Comparison of ENCODE assay signal across 1 cellular context in genomic region chr5:177325868-177326381, GRCh38.
TF ChIP-seq lines count a peak whose summit lies in the region.

No MANE protein-coding gene starts in this region.

TF ChIP-seq in H1, 55 proteins besides CTCF, POLR2A, EP300 and RAD21:
- TF ChIP-seq SRF (IDR thresholded peaks at IDR 0.05; ENCODE audit: low read depth, low read length) (no peak), NRF1 (IDR thresholded peaks at IDR 0.05; ENCODE audit: low read depth, low read length) (no peak), JUND (IDR thresholded peaks at IDR 0.05; ENCODE audit: low read length) (0 out of 2 replicates have a peak, but pooled peaks have one; percentile 35), CHD7 (IDR thresholded peaks at IDR 0.05; ENCODE audit: insufficient replicate concordance, low read length) (peak; percentile 64)
